Comparison of ENCODE assay signal across 1 cellular context in genomic region chrX:49598720-49599119, GRCh38. TPM values are rescaled to one million over a fixed set of nuclear protein-coding genes. Genes with fewer than 3 reads are reported as not detected.
"Had no signal": no experiment of that assay in that cellular context is flagged by ENCODE, and none has a peak within 500 bp of the region (broad histone marks: within the 10 kb centered on the region; RNA-seq: fewer than 3 reads in every experiment).

GAGE1 (plus strand) TSS chrX:49599020; CDS start chrX:49600175, 1,155 bp downstream.

RNA-seq across cellular contexts. Expression of gene GAGE1, which starts in this region (rescaled TPM):
- total RNA-seq: GM12878 had no signal
